8 cellular contexts compared by ENCODE assay signal in the genomic region with DNA sequence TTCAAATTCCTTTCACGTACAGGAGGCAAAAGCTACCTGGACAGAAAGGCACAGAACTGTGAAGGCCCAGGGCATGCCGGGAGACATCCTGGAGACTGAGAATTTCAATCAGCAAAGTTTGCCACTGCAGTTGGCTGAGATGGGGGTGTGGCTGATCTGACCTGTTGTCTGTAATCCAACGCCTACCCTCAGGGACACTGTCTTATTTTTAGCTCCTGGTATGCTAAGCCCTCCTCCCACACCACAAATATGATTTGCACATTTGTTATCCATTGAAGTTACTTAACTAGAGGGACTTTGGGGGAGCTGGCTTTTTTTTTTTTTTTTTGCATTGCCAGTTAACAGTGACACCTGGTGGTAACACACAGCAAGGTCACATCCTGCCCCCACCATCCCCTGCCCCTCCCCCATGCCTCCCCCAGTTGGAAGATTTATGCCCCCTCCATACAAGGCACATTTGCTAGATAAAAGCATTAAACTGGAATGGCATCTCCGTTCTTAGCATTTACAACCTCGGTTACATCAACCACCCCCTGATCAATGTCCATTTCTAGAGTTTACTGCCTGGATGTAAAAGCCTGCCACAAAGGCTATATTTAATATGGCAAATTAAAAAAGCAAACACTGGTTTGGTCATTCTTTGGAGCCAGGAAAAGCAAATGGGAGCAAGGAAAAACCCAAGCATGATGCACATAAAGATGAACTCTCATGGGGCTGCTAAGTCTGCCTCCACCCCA. TPM values are rescaled to one million over a fixed set of nuclear protein-coding genes. Genes with fewer than 3 reads are reported as not detected.
DNase-seq lines count a peak whose midpoint lies in the region; ATAC-seq and TF ChIP-seq lines count a peak whose summit lies in the region.

No MANE protein-coding gene starts in this region.

- H3K9me3 Mint-ChIP-seq in activated T-cell treated with anti-CD3 and anti-CD28 coated beads, Interleukin-2, amount 50 U/mL, for 4 hours, result no peaks in the 10 kb centered on the region

- H3K4me1 ChIP-seq in right cardiac atrium (ENCODE audit: control insufficient read depth, insufficient read depth, low read length), result peaks cover 18% of the 10 kb centered on the region
- H3K4me1 ChIP-seq in thyroid gland, result peaks cover 63 to 82% of the 10 kb centered on the region in 2 donors

- TF ChIP-seq POLR2A in thyroid gland (IDR thresholded peaks at IDR 0.05), result no peak

- ATAC-seq in activated T-cell treated with anti-CD3 and anti-CD28 coated beads, Interleukin-2, amount 50 U/mL, for 4 hours, result no peak
- peak; percentile 68 to 72 for ATAC-seq in right cardiac atrium
- ATAC-seq in GM19397 (IDR thresholded peaks at IDR 0.05; ENCODE audit: unreplicated experiment), result no peak

- H3K27me3 ChIP-seq in right cardiac atrium (ENCODE audit: control insufficient read depth, insufficient read depth), result no peaks in the 10 kb centered on the region
- no peaks in the 10 kb centered on the region for H3K27me3 ChIP-seq in thyroid gland

- peak; percentile 66 for TF ChIP-seq CTCF in LNCAP (IDR thresholded peaks at IDR 0.05)
- peak in 4 of 6 experiments; percentile 17 to 72 (median 38) for TF ChIP-seq CTCF in thyroid gland (IDR thresholded peaks at IDR 0.05)

- no peak overlapping the region for H3K4me3 Mint-ChIP-seq in activated T-cell treated with anti-CD3 and anti-CD28 coated beads, Interleukin-2, amount 50 U/mL, for 4 hours

- peaks cover 0 to 5% of the 10 kb centered on the region in 2 donors for H3K36me3 ChIP-seq in thyroid gland

- H3K9me3 ChIP-seq in right cardiac atrium (ENCODE audit: control insufficient read depth, low read length) (no peaks in the 10 kb centered on the region), thyroid gland (no peaks in the 10 kb centered on the region)

- H3K4me3 ChIP-seq in right cardiac atrium (ENCODE audit: low read length), result no peak overlapping the region
- H3K4me3 ChIP-seq in thyroid gland (replicated peaks in 1 of 3), result no peak overlapping the region

- peak; percentile 7 for DNase-seq in activated T-cell treated with anti-CD3 and anti-CD28 coated beads for 1 hour (ENCODE audit: low read depth)
- DNase-seq in activated T-cell treated with anti-CD3 and anti-CD28 coated beads, Interleukin-2, amount 50 U/mL, for 4 hours, result no peak
- DNase-seq in activated CD4-positive, alpha-beta T cell treated with anti-CD3 and anti-CD28 coated beads, Interleukin-2, amount 50 U/mL, for 1 hour, result peak; percentile 15
- DNase-seq in right cardiac atrium, result peak in 2 of 3 donors; percentile 58 to 69
- DNase-seq in thyroid gland, result peak; percentile 29 to 46
- no peak for DNase-seq in activated CD8-positive, alpha-beta memory T cell treated with anti-CD3 and anti-CD28 coated beads for 24 hours

- H3K36me3 Mint-ChIP-seq in activated T-cell treated with anti-CD3 and anti-CD28 coated beads, Interleukin-2, amount 50 U/mL, for 4 hours (ENCODE audit: insufficient read depth), result peaks cover 38% of the 10 kb centered on the region

- H3K27ac ChIP-seq in right cardiac atrium (ENCODE audit: low read length), result peak overlapping the region; percentile 81
- peak overlapping the region in 2 of 3 donors; percentile 80 to 94 for H3K27ac ChIP-seq in thyroid gland

- no peaks in the 10 kb centered on the region for H3K27me3 Mint-ChIP-seq in activated T-cell treated with anti-CD3 and anti-CD28 coated beads, Interleukin-2, amount 50 U/mL, for 4 hours (ENCODE audit: low read depth)

- intact Hi-C loops in right cardiac atrium (cut with DNase I), result loop anchor here (5.0 to 10.0 kb wide), 3 partner anchors 86 to 428 kb away; a partner anchor contains a TSS
- intact Hi-C loops in thyroid gland (cut with DNase I), result no loop called here

- H3K4me1 Mint-ChIP-seq in activated T-cell treated with anti-CD3 and anti-CD28 coated beads, Interleukin-2, amount 50 U/mL, for 4 hours (ENCODE audit: low read depth), result peaks cover 24% of the 10 kb centered on the region

- 58% methylated on average over 5 of the region's 5 CpGs for WGBS in right cardiac atrium
- 69 to 71% methylated on average over 5 of the region's 5 CpGs for WGBS in thyroid gland, 2 donors

RNA-seq across cellular contexts. Expression of a gene that starts 40.3 kb away (rescaled TPM):
- 10 to 100 TPM; 31.3 to 35.5 (median 35.0) TPM for total RNA-seq in activated T-cell treated with anti-CD3 and anti-CD28 coated beads, Interleukin-2, amount 50 U/mL, for 4 hours
- total RNA-seq in right cardiac atrium (10 to 100 TPM; 13.1 to 15.4 (median 14.0) TPM), thyroid gland (10 to 100 TPM; 23.0 to 45.0 (median 30.1) TPM)
- 11.4 TPM for polyA plus RNA-seq in right cardiac atrium

RNA-seq across cellular contexts. Expression of a gene that starts 40.6 kb away (rescaled TPM):
- total RNA-seq in activated T-cell treated with anti-CD3 and anti-CD28 coated beads, Interleukin-2, amount 50 U/mL, for 4 hours, result 10 to 100 TPM; 38.6 to 40.4 (median 39.6) TPM
- total RNA-seq in right cardiac atrium (10 to 100 TPM; 66.9 to 88.5 (median 69.1) TPM), thyroid gland (10 to 100 TPM; 24.2 to 58.9 (median 27.0) TPM)
- polyA plus RNA-seq in right cardiac atrium, result 18.5 TPM

Comparison
In these comparisons a context has a peak if more than half of its experiments do, and no peak if none do; other contexts are left out.
1. DNase-seq: peak in activated T-cell treated with anti-CD3 and anti-CD28 coated beads for 1 hour (single experiment), activated CD4-positive, alpha-beta T cell treated with anti-CD3 and anti-CD28 coated beads, Interleukin-2, amount 50 U/mL, for 1 hour (single experiment), right cardiac atrium (2 of 3) and thyroid gland (2 of 2); none in activated T-cell treated with anti-CD3 and anti-CD28 coated beads, Interleukin-2, amount 50 U/mL, for 4 hours (single experiment) and activated CD8-positive, alpha-beta memory T cell treated with anti-CD3 and anti-CD28 coated beads for 24 hours (single experiment).
2. ATAC-seq: peak in right cardiac atrium (2 of 2); none in activated T-cell treated with anti-CD3 and anti-CD28 coated beads, Interleukin-2, amount 50 U/mL, for 4 hours (0 of 2) and GM19397 (single experiment).